9 cellular contexts compared by ENCODE assay signal in genomic region chr3:54891540-54891897, GRCh38. TPM values are rescaled to one million over a fixed set of nuclear protein-coding genes. Genes with fewer than 3 reads are reported as not detected.
DNase-seq lines count a peak whose midpoint lies in the region; ATAC-seq and TF ChIP-seq lines count a peak whose summit lies in the region.
"Had no signal": no experiment of that assay in that cellular context is flagged by ENCODE, and none has a peak within 500 bp of the region (broad histone marks: within the 10 kb centered on the region; RNA-seq: fewer than 3 reads in every experiment).

No MANE protein-coding gene starts in this region.

- no peak for ATAC-seq in activated T-cell treated with anti-CD3 and anti-CD28 coated beads, Interleukin-2, amount 50 U/mL, for 4 hours

- intact Hi-C loops in stomach (cut with DNase I; ENCODE audit: low total_unique reads): no loop called here

- H3K27ac ChIP-seq in C4-2B: peak overlapping the region; percentile 70
- peak overlapping the region in 4 of 5 donors; percentile 53 to 80 (median 64) for H3K27ac ChIP-seq in stomach

- peaks cover 8% of the 10 kb centered on the region for H3K36me3 Mint-ChIP-seq in brain
- H3K36me3 Mint-ChIP-seq in activated T-cell treated with anti-CD3 and anti-CD28 coated beads, Interleukin-2, amount 50 U/mL, for 4 hours (ENCODE audit: insufficient read depth): no peaks in the 10 kb centered on the region

- DNase-seq in NB4 (ENCODE audit: low read depth): peak; percentile 69
- DNase-seq in islet precursor cell: peak; percentile 98
- peak; percentile 64 for DNase-seq in stomach
- DNase-seq in activated T-cell treated with anti-CD3 and anti-CD28 coated beads, Interleukin-2, amount 50 U/mL, for 4 hours: no peak
- no peak for DNase-seq in stimulated activated CD4-positive, alpha-beta T cell treated with anti-CD3 and anti-CD28 coated beads, Interleukin-2, amount 100 ng/mL, for 48 hours
- DNase-seq in GM13977 (ENCODE audit: low spot score): no peak

- TF ChIP-seq CTCF in C4-2B (conservative IDR thresholded peaks at IDR 0.05): peak; percentile 38
- peak; percentile 23 for TF ChIP-seq CTCF in NB4 (IDR thresholded peaks at IDR 0.05; ENCODE audit: low read depth, low read length)
- TF ChIP-seq CTCF in brain (conservative IDR thresholded peaks at IDR 0.05): no peak
- peak in 4 of 7 experiments; percentile 16 to 44 (median 28) for TF ChIP-seq CTCF in stomach (IDR thresholded peaks at IDR 0.05)
- no peak for TF ChIP-seq CTCF in GM13977 (IDR thresholded peaks at IDR 0.05; ENCODE audit: extremely low read depth, insufficient read depth, missing control alignments)

- no peak overlapping the region for H3K4me3 ChIP-seq in NB4 (ENCODE audit: low read depth, low read length)
- no peak overlapping the region for H3K4me3 ChIP-seq in stomach

- TF ChIP-seq POLR2A in NB4 (IDR thresholded peaks at IDR 0.05; ENCODE audit: extremely low read depth, insufficient read length) (no peak), stomach (IDR thresholded peaks at IDR 0.05) (no peak)

- in situ Hi-C loops in GM13977 (cut with MboI; ENCODE audit: low pct_unique_long_range_greater_than_20kb, low sequenced_read_pairs, unreplicated experiment): no loop called here

- no peaks in the 10 kb centered on the region for H3K27me3 Mint-ChIP-seq in brain
- H3K27me3 Mint-ChIP-seq in activated T-cell treated with anti-CD3 and anti-CD28 coated beads, Interleukin-2, amount 50 U/mL, for 4 hours (ENCODE audit: low read depth): no peaks in the 10 kb centered on the region
- H3K27me3 Mint-ChIP-seq: central memory CD8-positive, alpha-beta T cell had no signal

- peak overlapping the region in 3 of 5 experiments; percentile 73 to 93 (median 79) for H3K27ac Mint-ChIP-seq in brain

- H3K4me1 ChIP-seq in stomach: peaks cover 0 to 25% (median 9%) of the 10 kb centered on the region in 4 donors

- WGBS in stomach, 5 donors: 6 to 29% (median 14%) methylated on average over 4 to 5 of the region's 5 CpGs

- TF ChIP-seq EP300 in stomach (IDR thresholded peaks at IDR 0.05): no peak

- no peaks in the 10 kb centered on the region for H3K9me3 ChIP-seq in stomach

- H3K36me3 ChIP-seq in stomach: no peaks in the 10 kb centered on the region

- H3K4me1 Mint-ChIP-seq in brain: peaks cover 21% of the 10 kb centered on the region
- H3K4me1 Mint-ChIP-seq in activated T-cell treated with anti-CD3 and anti-CD28 coated beads, Interleukin-2, amount 50 U/mL, for 4 hours (ENCODE audit: low read depth): no peaks in the 10 kb centered on the region
- H3K4me1 Mint-ChIP-seq: central memory CD8-positive, alpha-beta T cell had no signal

- no peaks in the 10 kb centered on the region for H3K9me3 Mint-ChIP-seq in brain
- peaks cover 3% of the 10 kb centered on the region for H3K9me3 Mint-ChIP-seq in activated T-cell treated with anti-CD3 and anti-CD28 coated beads, Interleukin-2, amount 50 U/mL, for 4 hours

- no peaks in the 10 kb centered on the region for H3K27me3 ChIP-seq in stomach

- H3K4me3 Mint-ChIP-seq in brain: no peak overlapping the region
- H3K4me3 Mint-ChIP-seq in activated T-cell treated with anti-CD3 and anti-CD28 coated beads, Interleukin-2, amount 50 U/mL, for 4 hours: no peak overlapping the region
- H3K4me3 Mint-ChIP-seq: central memory CD8-positive, alpha-beta T cell had no signal

RNA-seq across cellular contexts. Expression of gene LRTM1, which starts 36.3 kb away (rescaled TPM):
- not detected for polyA plus RNA-seq in brain (ENCODE audit: insufficient read depth, low read depth, low replicate concordance)
- total RNA-seq in stomach: not detected
- not detected for polyA plus RNA-seq in stomach
- not detected for total RNA-seq in activated T-cell treated with anti-CD3 and anti-CD28 coated beads, Interleukin-2, amount 50 U/mL, for 4 hours

Comparison
In these comparisons a context has a peak if more than half of its experiments do, and no peak if none do; other contexts are left out.
1. CTCF ChIP-seq: peak in C4-2B (single experiment), NB4 (single experiment) and stomach (4 of 7); none in brain (0 of 2) and GM13977 (single experiment).
2. DNase-seq: peak in NB4 (single experiment), islet precursor cell (single experiment) and stomach (single experiment); none in activated T-cell treated with anti-CD3 and anti-CD28 coated beads, Interleukin-2, amount 50 U/mL, for 4 hours (single experiment), stimulated activated CD4-positive, alpha-beta T cell treated with anti-CD3 and anti-CD28 coated beads, Interleukin-2, amount 100 ng/mL, for 48 hours (0 of 2) and GM13977 (single experiment).